Comparison of ENCODE assay signal across 17 cellular contexts in the genomic region with DNA sequence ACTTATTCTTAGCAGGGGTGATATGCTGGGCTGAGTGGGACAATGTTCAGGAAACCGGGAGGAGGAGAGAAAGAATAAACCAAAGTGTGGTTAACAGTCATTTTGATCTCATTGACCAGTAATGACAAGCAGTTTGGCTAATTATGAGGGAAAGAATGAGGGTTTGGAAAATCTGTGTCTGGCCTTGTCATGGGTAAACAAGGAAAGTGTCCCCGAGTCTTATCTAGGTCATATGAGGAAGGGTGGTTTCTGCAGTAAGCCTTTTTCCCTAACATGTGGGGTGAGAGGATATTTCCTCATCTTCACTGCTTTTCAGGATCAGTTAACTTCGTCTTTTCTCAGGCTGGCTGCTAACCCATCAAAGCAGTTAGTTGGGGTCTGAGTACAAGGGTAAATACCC.
"Had no signal": no experiment of that assay in that cellular context is flagged by ENCODE, and none has a peak within 500 bp of the region (broad histone marks: within the 10 kb centered on the region; RNA-seq: fewer than 3 reads in every experiment).

No MANE protein-coding gene starts in this region.

- H3K27me3 ChIP-seq: colonic mucosa, gastroesophageal sphincter, pancreas, upper lobe of right lung had no signal

- H3K27ac Mint-ChIP-seq: activated CD8-positive, alpha-beta T cell treated with anti-CD3 and anti-CD28 coated beads, Interleukin-2, amount 10 ng/mL, durations not matched to agents 7 days and 5 days; activated naive CD8-positive, alpha-beta T cell treated with anti-CD3 and anti-CD28 coated beads, Interleukin-2, amount 50 U/mL, for 24 hours; mesothelial cell of epicardium; stimulated activated naive CD8-positive, alpha-beta T cell treated with anti-CD3 and anti-CD28 coated beads, Interleukin-15, Interleukin-2, amounts not matched to agents 100 ng/mL and 50 ng/mL, for 24 hours; WTC11 had no signal

- H3K9me3 Mint-ChIP-seq: activated naive CD8-positive, alpha-beta T cell treated with anti-CD3 and anti-CD28 coated beads, Interleukin-2, amount 50 U/mL, for 24 hours; stimulated activated naive CD8-positive, alpha-beta T cell treated with anti-CD3 and anti-CD28 coated beads, Interleukin-15, Interleukin-2, amounts not matched to agents 100 ng/mL and 50 ng/mL, for 24 hours had no signal

- H3K9me3 ChIP-seq: colonic mucosa, gastroesophageal sphincter, pancreas, upper lobe of right lung had no signal

- H3K36me3 Mint-ChIP-seq: mesothelial cell of epicardium had no signal

- DNase-seq: activated CD4-positive, alpha-beta T cell treated with anti-CD3 and anti-CD28 coated beads for 48 hours; activated CD8-positive, alpha-beta memory T cell treated with anti-CD3 and anti-CD28 coated beads, Interleukin-2, amount 50 U/mL, for 48 hours; activated CD8-positive, alpha-beta T cell treated with anti-CD3 and anti-CD28 coated beads, Interleukin-2, amount 10 ng/mL, durations not matched to agents 7 days and 5 days; activated naive CD4-positive, alpha-beta T cell treated with Interleukin-2 at 50 U/mL for 16 hours; activated naive CD8-positive, alpha-beta T cell treated with anti-CD3 and anti-CD28 coated beads, Interleukin-2, amount 50 U/mL, for 24 hours; caudate nucleus; colonic mucosa; effector CD8-positive, alpha-beta T cell; pancreas; stimulated activated CD4-positive, alpha-beta T cell treated with anti-CD3 and anti-CD28 coated beads, Interleukin-4, amount 100 ng/mL, for 1 hour; stimulated activated CD8-positive, alpha-beta memory T cell treated with anti-CD3 and anti-CD28 coated beads, Interleukin-4, amount 100 ng/mL, for 48 hours; upper lobe of right lung had no signal

- H3K36me3 ChIP-seq: colonic mucosa, gastroesophageal sphincter, pancreas, upper lobe of right lung had no signal

- H3K4me3 Mint-ChIP-seq: activated CD8-positive, alpha-beta T cell treated with anti-CD3 and anti-CD28 coated beads, Interleukin-2, amount 10 ng/mL, durations not matched to agents 7 days and 5 days; activated naive CD8-positive, alpha-beta T cell treated with anti-CD3 and anti-CD28 coated beads, Interleukin-2, amount 50 U/mL, for 24 hours; mesothelial cell of epicardium; stimulated activated naive CD8-positive, alpha-beta T cell treated with anti-CD3 and anti-CD28 coated beads, Interleukin-15, Interleukin-2, amounts not matched to agents 100 ng/mL and 50 ng/mL, for 24 hours; WTC11 had no signal

- H3K4me1 ChIP-seq: colonic mucosa, gastroesophageal sphincter, pancreas, upper lobe of right lung had no signal

- H3K27ac ChIP-seq: colonic mucosa, epithelial cell of prostate, gastroesophageal sphincter, pancreas, upper lobe of right lung had no signal

- H3K4me1 Mint-ChIP-seq: activated naive CD8-positive, alpha-beta T cell treated with anti-CD3 and anti-CD28 coated beads, Interleukin-2, amount 50 U/mL, for 24 hours; WTC11 had no signal

- ATAC-seq: activated CD8-positive, alpha-beta T cell treated with anti-CD3 and anti-CD28 coated beads, Interleukin-2, amount 10 ng/mL, durations not matched to agents 7 days and 5 days; activated naive CD8-positive, alpha-beta T cell treated with anti-CD3 and anti-CD28 coated beads, Interleukin-2, amount 50 U/mL, for 24 hours; gastroesophageal sphincter; pancreas; upper lobe of right lung; WTC11 had no signal

- H3K4me3 ChIP-seq: colonic mucosa, gastroesophageal sphincter, pancreas, upper lobe of right lung had no signal
